Comparison of ENCODE assay signal across 1 cellular context in the genomic region with DNA sequence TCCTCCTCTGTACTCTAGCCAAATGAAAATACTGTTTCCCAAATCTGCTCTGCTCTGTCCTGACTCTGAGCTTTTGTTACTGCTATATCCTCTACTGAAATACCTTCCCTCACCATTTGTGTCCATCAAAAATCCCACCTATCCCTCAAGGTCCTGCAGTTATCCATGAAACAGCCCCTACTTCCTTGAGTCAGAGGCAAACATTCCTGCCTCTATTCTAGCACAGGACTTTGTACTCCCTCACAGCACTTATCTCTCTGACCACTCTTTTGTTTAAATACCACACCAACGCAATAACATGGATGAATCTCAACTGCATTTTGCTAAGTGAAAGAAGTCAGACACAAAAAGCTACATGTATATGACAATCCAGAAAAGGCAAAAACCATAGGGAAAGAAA.
TF ChIP-seq lines count a peak whose summit lies in the region.

No MANE protein-coding gene starts in this region.

TF ChIP-seq in HepG2, 621 proteins besides CTCF, POLR2A, EP300 and RAD21 (continued from another document and continues in another):
- TF ChIP-seq FOXP4 (CRISPR knock-in tag; IDR thresholded peaks at IDR 0.05), result 0 out of 2 replicates have a peak, but pooled peaks have one; percentile 38
- TF ChIP-seq TBX3 (IDR thresholded peaks at IDR 0.05; ENCODE audit: borderline replicate concordance), result peak; percentile 12; the same call in 1 of the 2 replicates
- no peak for TF ChIP-seq FOXA1 (IDR thresholded peaks at IDR 0.05)
- TF ChIP-seq FOXA1 (CRISPR knock-in tag; IDR thresholded peaks at IDR 0.05), result 0 out of 2 replicates have a peak, but pooled peaks have one; percentile 9
- 0 out of 2 replicates have a peak, but pooled peaks have one; percentile 19 for TF ChIP-seq ERF (CRISPR knock-in tag; IDR thresholded peaks at IDR 0.05)
- no peak for TF ChIP-seq SETDB1 (CRISPR knock-in tag; IDR thresholded peaks at IDR 0.05; ENCODE audit: borderline replicate concordance)
- TF ChIP-seq EHMT2 (IDR thresholded peaks at IDR 0.05; ENCODE audit: borderline replicate concordance, low read depth, low read length), result 0 out of 2 replicates have a peak, but pooled peaks have one; percentile 56
- 0 out of 2 replicates have a peak, but pooled peaks have one; percentile 19 for TF ChIP-seq THAP11 (CRISPR knock-in tag; IDR thresholded peaks at IDR 0.05)
- no peak for TF ChIP-seq ZNF749 (CRISPR knock-in tag; IDR thresholded peaks at IDR 0.05; ENCODE audit: borderline replicate concordance)
- TF ChIP-seq SOX6 (IDR thresholded peaks at IDR 0.05), result no peak
- TF ChIP-seq SOX6 (CRISPR knock-in tag; IDR thresholded peaks at IDR 0.05), result peak; percentile 80
- no peak for TF ChIP-seq ZNF691 (CRISPR knock-in tag; IDR thresholded peaks at IDR 0.05; ENCODE audit: borderline replicate concordance, low read depth)
- TF ChIP-seq, protein P1, sequence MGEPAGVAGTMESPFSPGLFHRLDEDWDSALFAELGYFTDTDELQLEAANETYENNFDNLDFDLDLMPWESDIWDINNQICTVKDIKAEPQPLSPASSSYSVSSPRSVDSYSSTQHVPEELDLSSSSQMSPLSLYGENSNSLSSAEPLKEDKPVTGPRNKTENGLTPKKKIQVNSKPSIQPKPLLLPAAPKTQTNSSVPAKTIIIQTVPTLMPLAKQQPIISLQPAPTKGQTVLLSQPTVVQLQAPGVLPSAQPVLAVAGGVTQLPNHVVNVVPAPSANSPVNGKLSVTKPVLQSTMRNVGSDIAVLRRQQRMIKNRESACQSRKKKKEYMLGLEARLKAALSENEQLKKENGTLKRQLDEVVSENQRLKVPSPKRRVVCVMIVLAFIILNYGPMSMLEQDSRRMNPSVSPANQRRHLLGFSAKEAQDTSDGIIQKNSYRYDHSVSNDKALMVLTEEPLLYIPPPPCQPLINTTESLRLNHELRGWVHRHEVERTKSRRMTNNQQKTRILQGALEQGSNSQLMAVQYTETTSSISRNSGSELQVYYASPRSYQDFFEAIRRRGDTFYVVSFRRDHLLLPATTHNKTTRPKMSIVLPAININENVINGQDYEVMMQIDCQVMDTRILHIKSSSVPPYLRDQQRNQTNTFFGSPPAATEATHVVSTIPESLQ (CRISPR knock-in tag; conservative IDR thresholded peaks at IDR 0.05), result no peak
- peak; percentile 61 for TF ChIP-seq PBX2 (CRISPR knock-in tag; IDR thresholded peaks at IDR 0.05)
- no peak for TF ChIP-seq ZNF24 (IDR thresholded peaks at IDR 0.05)
- TF ChIP-seq RCOR2 (CRISPR knock-in tag; IDR thresholded peaks at IDR 0.05), result 0 out of 2 replicates have a peak, but pooled peaks have one; percentile 15
- TF ChIP-seq ZNF710 (CRISPR knock-in tag; IDR thresholded peaks at IDR 0.05; ENCODE audit: borderline replicate concordance), result no peak
- TF ChIP-seq SOX5 (CRISPR knock-in tag; IDR thresholded peaks at IDR 0.05; ENCODE audit: borderline replicate concordance), result peak; percentile 63; the same call in 1 of the 2 replicates
- peak; percentile 13; the same call in 1 of the 2 replicates for TF ChIP-seq HOXA3 (CRISPR knock-in tag; IDR thresholded peaks at IDR 0.05)
- TF ChIP-seq ZNF776 (CRISPR knock-in tag; IDR thresholded peaks at IDR 0.05), result no peak
- no peak for TF ChIP-seq HNRNPUL1 (IDR thresholded peaks at IDR 0.05; ENCODE audit: low read depth, low read length)
- peak; percentile 36; the same call in 1 of the 2 replicates for TF ChIP-seq HMG20A (CRISPR knock-in tag; IDR thresholded peaks at IDR 0.05; ENCODE audit: borderline replicate concordance)
- TF ChIP-seq FOXA3 (CRISPR knock-in tag; IDR thresholded peaks at IDR 0.05), result 0 out of 2 replicates have a peak, but pooled peaks have one; percentile 27
- TF ChIP-seq ZBTB49 (CRISPR knock-in tag; IDR thresholded peaks at IDR 0.05; ENCODE audit: borderline replicate concordance), result no peak
- TF ChIP-seq RBFOX2 (IDR thresholded peaks at IDR 0.05; ENCODE audit: low read depth, low read length), result no peak
- no peak for TF ChIP-seq KDM1A (CRISPR knock-in tag; IDR thresholded peaks at IDR 0.05)
- TF ChIP-seq FOXP1 (IDR thresholded peaks at IDR 0.05), result no peak
- TF ChIP-seq FOXP1 (CRISPR knock-in tag; IDR thresholded peaks at IDR 0.05), result 0 out of 2 replicates have a peak, but pooled peaks have one; percentile 26
- TF ChIP-seq FOSL2 (CRISPR knock-in tag; IDR thresholded peaks at IDR 0.05), result 0 out of 2 replicates have a peak, but pooled peaks have one; percentile 46
- peak; percentile 49; the same call in 1 of the 2 replicates for TF ChIP-seq PHF21A (CRISPR knock-in tag; IDR thresholded peaks at IDR 0.05)
- peak; percentile 30; the same call in 1 of the 2 replicates for TF ChIP-seq AHDC1 (CRISPR knock-in tag; IDR thresholded peaks at IDR 0.05; ENCODE audit: borderline replicate concordance)
- peak; percentile 93 for TF ChIP-seq TEAD3 (CRISPR knock-in tag; optimal IDR thresholded peaks at IDR 0.05; ENCODE audit: borderline replicate concordance)
- TF ChIP-seq ARID5B (CRISPR knock-in tag; IDR thresholded peaks at IDR 0.05), result peak; percentile 90
- TF ChIP-seq NCOR1 (IDR thresholded peaks at IDR 0.05; ENCODE audit: borderline replicate concordance, low read length), result peak; percentile 47; the same call in 1 of the 2 replicates
- TF ChIP-seq ISL2 (CRISPR knock-in tag; IDR thresholded peaks at IDR 0.05), result 0 out of 2 replicates have a peak, but pooled peaks have one; percentile 20
- no peak for TF ChIP-seq RFX3 (CRISPR knock-in tag; IDR thresholded peaks at IDR 0.05)
- TF ChIP-seq HNRNPH1 (optimal IDR thresholded peaks at IDR 0.05; ENCODE audit: low read depth, low read length), result no peak
- TF ChIP-seq TBX2 (CRISPR knock-in tag; IDR thresholded peaks at IDR 0.05; ENCODE audit: borderline replicate concordance), result peak; percentile 40; the same call in 1 of the 2 replicates
